In the genomic region with DNA sequence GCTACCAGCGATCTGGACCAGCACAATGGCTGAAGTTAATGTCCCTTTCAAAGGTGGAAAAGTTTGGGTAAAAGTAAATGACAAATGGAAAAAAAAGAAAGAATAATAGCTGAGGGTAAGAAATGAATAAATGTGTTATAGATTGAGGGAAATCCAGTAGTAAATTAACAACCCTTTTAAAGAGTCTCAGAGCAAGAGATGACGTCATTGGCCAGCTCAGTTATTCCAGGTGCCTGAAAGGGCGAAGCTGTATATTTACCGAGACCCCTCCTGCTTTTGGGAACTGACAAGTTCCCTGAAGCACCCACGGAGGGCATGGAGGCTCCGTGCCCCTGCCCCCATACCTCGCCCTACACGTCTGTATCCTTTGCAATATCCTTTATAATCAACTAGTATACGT, we compare ENCODE assay signal across 2 cellular contexts.
TF ChIP-seq lines count a peak whose summit lies in the region.

No MANE protein-coding gene starts in this region.

TF ChIP-seq in HEK293, 187 proteins besides CTCF, POLR2A, EP300 and RAD21 (continued from another document):
- no peak for TF ChIP-seq GLI4 (tag by site-specific recombination; IDR thresholded peaks at IDR 0.05)
- TF ChIP-seq ZNF146 (tag by site-specific recombination; IDR thresholded peaks at IDR 0.05) = no peak
- TF ChIP-seq ZBTB21 (tag by site-specific recombination; IDR thresholded peaks at IDR 0.05) = peak; percentile 46; the same call in 1 of the 2 replicates
- peak; percentile 94 for TF ChIP-seq ATF2 (tag by site-specific recombination; IDR thresholded peaks at IDR 0.05; ENCODE audit: low read depth)

TF ChIP-seq in K562, 482 proteins besides CTCF, POLR2A, EP300 and RAD21:
- TF ChIP-seq JUND (IDR thresholded peaks at IDR 0.05; ENCODE audit: borderline replicate concordance, low read depth, low read length) (peak; percentile 75; the same call in 1 of the 2 replicates), JUND (tag; IDR thresholded peaks at IDR 0.05; ENCODE audit: borderline replicate concordance, low read depth, low read length) (peak; percentile 73; the same call in 1 of the 3 replicates), CREM (IDR thresholded peaks at IDR 0.05; ENCODE audit: low read depth) (no peak), ZBTB40 (IDR thresholded peaks at IDR 0.05) (no peak), ZBTB40 (CRISPR knock-in tag; IDR thresholded peaks at IDR 0.05) (no peak), DMBX1 (CRISPR knock-in tag; IDR thresholded peaks at IDR 0.05; ENCODE audit: borderline replicate concordance) (no peak), ATF3 (IDR thresholded peaks at IDR 0.05) (peak; percentile 93), ATF3 (CRISPR knock-in tag; conservative IDR thresholded peaks at IDR 0.05) (no peak), JUNB (CRISPR knock-in tag; conservative IDR thresholded peaks at IDR 0.05) (0 out of 2 replicates have a peak, but pooled peaks have one; percentile 23), JUN (IDR thresholded peaks at IDR 0.05; ENCODE audit: borderline replicate concordance, low read depth, low read length) (peak; percentile 65; the same call in 1 of the 2 replicates), JUN (CRISPR knock-in tag; IDR thresholded peaks at IDR 0.05; ENCODE audit: borderline replicate concordance) (no peak), ATF7 (IDR thresholded peaks at IDR 0.05) (peak; percentile 93)
- TF ChIP-seq, protein P1, sequence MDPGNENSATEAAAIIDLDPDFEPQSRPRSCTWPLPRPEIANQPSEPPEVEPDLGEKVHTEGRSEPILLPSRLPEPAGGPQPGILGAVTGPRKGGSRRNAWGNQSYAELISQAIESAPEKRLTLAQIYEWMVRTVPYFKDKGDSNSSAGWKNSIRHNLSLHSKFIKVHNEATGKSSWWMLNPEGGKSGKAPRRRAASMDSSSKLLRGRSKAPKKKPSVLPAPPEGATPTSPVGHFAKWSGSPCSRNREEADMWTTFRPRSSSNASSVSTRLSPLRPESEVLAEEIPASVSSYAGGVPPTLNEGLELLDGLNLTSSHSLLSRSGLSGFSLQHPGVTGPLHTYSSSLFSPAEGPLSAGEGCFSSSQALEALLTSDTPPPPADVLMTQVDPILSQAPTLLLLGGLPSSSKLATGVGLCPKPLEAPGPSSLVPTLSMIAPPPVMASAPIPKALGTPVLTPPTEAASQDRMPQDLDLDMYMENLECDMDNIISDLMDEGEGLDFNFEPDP (CRISPR knock-in tag; IDR thresholded peaks at IDR 0.05) = no peak
